7 cellular contexts compared by ENCODE assay signal in the genomic region with DNA sequence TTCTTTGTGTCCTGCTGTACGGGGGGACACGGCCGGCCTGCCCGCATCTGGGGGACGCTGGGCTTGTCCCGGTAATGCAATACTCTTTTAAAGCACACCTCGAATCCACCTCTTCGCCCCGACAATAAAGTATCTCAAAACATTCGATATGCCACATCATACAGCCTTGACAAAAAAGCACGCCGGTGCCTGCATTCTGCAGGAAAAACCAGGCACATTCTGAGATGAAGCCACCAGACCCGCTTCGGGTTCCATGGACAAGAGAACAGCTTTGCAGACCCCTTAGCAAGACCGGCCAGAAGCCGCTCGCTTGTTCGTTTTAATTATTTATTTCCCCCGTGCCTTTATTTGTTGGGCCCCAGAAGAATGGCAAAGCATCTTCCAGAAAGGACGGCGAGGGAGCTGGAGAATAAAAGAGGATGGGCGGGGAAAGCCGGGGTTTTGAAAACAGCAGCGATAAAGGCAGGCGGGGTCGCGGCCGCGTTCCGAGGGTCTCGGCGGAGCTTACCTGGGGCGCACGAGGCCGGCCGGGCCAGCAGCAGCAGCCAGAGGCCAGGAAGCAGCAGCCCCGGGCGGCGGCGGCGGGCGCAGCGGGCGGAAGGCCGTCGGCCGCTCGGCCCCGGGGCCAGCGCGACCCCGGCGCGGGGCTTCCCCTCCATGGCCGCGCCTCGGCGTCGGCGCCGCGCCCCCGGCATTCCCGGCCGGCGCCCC. TPM values are rescaled to one million over a fixed set of nuclear protein-coding genes. Genes with fewer than 3 reads are reported as not detected.
DNase-seq lines count a peak whose midpoint lies in the region; ATAC-seq and TF ChIP-seq lines count a peak whose summit lies in the region.

No MANE protein-coding gene starts in this region.

- in situ Hi-C loops in GM13977 (cut with MboI; ENCODE audit: low pct_unique_long_range_greater_than_20kb, low sequenced_read_pairs, unreplicated experiment) = no loop called here

- no peaks in the 10 kb centered on the region for H3K27me3 ChIP-seq in KMS-11 (ENCODE audit: insufficient read depth, low read depth)
- peaks cover 5% of the 10 kb centered on the region for H3K27me3 ChIP-seq in adipocyte (replicated peaks; ENCODE audit: control insufficient read depth, insufficient read depth, low read length)
- no peaks in the 10 kb centered on the region for H3K27me3 ChIP-seq in thoracic aorta (replicated peaks; ENCODE audit: insufficient read depth)

- no peaks in the 10 kb centered on the region for H4K20me1 ChIP-seq in KMS-11 (ENCODE audit: insufficient read depth)

- H3K4me2 ChIP-seq in KMS-11 = peak overlapping the region; percentile 71

- TF ChIP-seq CTCF in GM13977 (IDR thresholded peaks at IDR 0.05; ENCODE audit: extremely low read depth, insufficient read depth, missing control alignments) (no peak), KMS-11 (conservative IDR thresholded peaks at IDR 0.05; ENCODE audit: low read depth, low read length) (no peak), thoracic aorta (IDR thresholded peaks at IDR 0.05) (no peak)

- ATAC-seq in GM21723 (IDR thresholded peaks at IDR 0.05; ENCODE audit: unreplicated experiment) = peak; percentile 58
- no peak for ATAC-seq in thoracic aorta (ENCODE audit: insufficient number of reproducible peaks, low FRiP score, low read depth)

- H3K79me2 ChIP-seq in KMS-11 (ENCODE audit: insufficient read depth, low read depth) = peaks cover 9% of the 10 kb centered on the region; the same call in 1 of the 2 replicates

- H3K4me1 ChIP-seq in KMS-11 (ENCODE audit: low read depth, poor library complexity, severe bottlenecking) (peaks cover 6% of the 10 kb centered on the region), adipocyte (ENCODE audit: control insufficient read depth, insufficient read depth, low read length) (peaks cover 12% of the 10 kb centered on the region), thoracic aorta (ENCODE audit: control insufficient read depth in 1 of 2, low read depth in 2 of 2) (peaks cover 0 to 16% of the 10 kb centered on the region in 2 donors)

- no peak overlapping the region for H3K27ac ChIP-seq in KMS-11
- H3K27ac ChIP-seq in thoracic aorta = no peak overlapping the region

- H2AFZ ChIP-seq in KMS-11 (ENCODE audit: low read depth) = peak overlapping the region; percentile 97

- no peaks in the 10 kb centered on the region for H3K36me3 ChIP-seq in KMS-11 (ENCODE audit: insufficient read depth)
- H3K36me3 ChIP-seq in adipocyte (ENCODE audit: control insufficient read depth, insufficient read depth, low read length, severe bottlenecking) = no peaks in the 10 kb centered on the region
- H3K36me3 ChIP-seq in thoracic aorta = no peaks in the 10 kb centered on the region

- H3K9ac ChIP-seq in KMS-11 = peak overlapping the region; percentile 65
- peak overlapping the region; percentile 69 for H3K9ac ChIP-seq in adipocyte (ENCODE audit: low read length)

- DNase-seq in GM13977 (ENCODE audit: low spot score) = peak; percentile 33
- no peak for DNase-seq in adipocyte (ENCODE audit: low read depth)
- peak; percentile 77 for DNase-seq in left kidney (ENCODE audit: low read depth, low spot score)
- no peak for DNase-seq in thoracic aorta (ENCODE audit: low spot score)
- DNase-seq in inferior parietal cortex (ENCODE audit: extremely low spot score) = no peak

- H3K9me3 ChIP-seq in adipocyte (ENCODE audit: control insufficient read depth, low read length) (no peaks in the 10 kb centered on the region), thoracic aorta (no peaks in the 10 kb centered on the region)

- H3K4me3 ChIP-seq in KMS-11 (IDR thresholded peaks at IDR 0.05; ENCODE audit: insufficient read depth, low read depth, low read length) (peak overlapping the region; percentile 36), adipocyte (ENCODE audit: low read length) (peak overlapping the region; percentile 88), thoracic aorta (peak overlapping the region; percentile 73)

RNA-seq across cellular contexts. Expression of gene KIAA1549, which starts 0.5 kb away (rescaled TPM):
- total RNA-seq in thoracic aorta = 1 to 10 TPM in 1 of 2 donors, under 1 TPM in 1; 0.95 to 1.8 TPM

RNA-seq across cellular contexts. Expression of gene ZC3HAV1L, which starts 55.1 kb away (rescaled TPM):
- total RNA-seq in thoracic aorta = 10 to 100 TPM; 10.4 to 22.7 TPM

Comparison
In these comparisons a context has a peak if more than half of its experiments do, and no peak if none do; other contexts are left out.
1. DNase-seq: peak in GM13977 (single experiment) and left kidney (single experiment); none in adipocyte (single experiment), thoracic aorta (single experiment) and inferior parietal cortex (single experiment).
2. H3K4me3 ChIP-seq: peak in every context shown above with its lines; median percentile 88 in adipocyte; 73 in thoracic aorta; 36 in KMS-11.